In genomic region chr7:121313220-121313792, GRCh38 we compare ENCODE assay signal across 12 cellular contexts. TPM values are rescaled to one million over a fixed set of nuclear protein-coding genes. Genes with fewer than 3 reads are reported as not detected.
DNase-seq lines count a peak whose midpoint lies in the region; ATAC-seq and TF ChIP-seq lines count a peak whose summit lies in the region.
"Had no signal": no experiment of that assay in that cellular context is flagged by ENCODE, and none has a peak within 500 bp of the region (broad histone marks: within the 10 kb centered on the region; RNA-seq: fewer than 3 reads in every experiment).

No MANE protein-coding gene starts in this region.

- DNase-seq in LoVo (ENCODE audit: low spot score) (peak; percentile 74), endodermal cell (no peak), NAMALWA (ENCODE audit: low spot score) (no peak), MG63 (no peak)
- DNase-seq in activated naive CD4-positive, alpha-beta T cell treated with anti-CD3 and anti-CD28 coated beads, Interleukin-2, amount 50 U/mL, for 72 hours (ENCODE audit: low spot score in 2 of 2), result no peak
- DNase-seq: activated naive CD4-positive, alpha-beta T cell treated with anti-CD3 and anti-CD28 coated beads, Interleukin-2, amount 50 U/mL, for 16 hours; cortex of kidney; lower lobe of right lung; T-helper 17 cell had no signal

- WGBS in endodermal cell (ENCODE audit: insufficient coverage in 1 of 2, insufficient read length in 1 of 2), 2 experiments, result 89 to 100% methylated on average over 1 to 3 of the region's 3 CpGs

- peaks cover 14% of the 10 kb centered on the region for H3K9me3 Mint-ChIP-seq in endodermal cell
- H3K9me3 Mint-ChIP-seq in activated naive CD4-positive, alpha-beta T cell treated with anti-CD3 and anti-CD28 coated beads, Interleukin-2, amount 50 U/mL, for 72 hours, result peaks cover 0 to 3% of the 10 kb centered on the region in 2 donors

- no peaks in the 10 kb centered on the region for H3K36me3 ChIP-seq in endodermal cell (ENCODE audit: control insufficient read depth, insufficient read depth, low read length)
- no peaks in the 10 kb centered on the region for H3K36me3 ChIP-seq in subcutaneous abdominal adipose tissue (ENCODE audit: control insufficient read depth in 5 of 5, insufficient read depth in 5 of 5, low read length in 5 of 5)
- no peaks in the 10 kb centered on the region for H3K36me3 ChIP-seq in MG63
- H3K36me3 ChIP-seq: lower lobe of right lung had no signal

- no peaks in the 10 kb centered on the region for H3K4me1 ChIP-seq in endodermal cell (ENCODE audit: control insufficient read depth, insufficient read depth, low read length)
- peaks cover 0 to 15% (median 12%) of the 10 kb centered on the region in 5 donors for H3K4me1 ChIP-seq in subcutaneous abdominal adipose tissue (ENCODE audit: control insufficient read depth in 5 of 5, insufficient read depth in 5 of 5, low read length in 5 of 5)
- H3K4me1 ChIP-seq: lower lobe of right lung had no signal

- TF ChIP-seq CTCF in endodermal cell (conservative IDR thresholded peaks at IDR 0.05), result no peak

- no peaks in the 10 kb centered on the region for H3K27me3 ChIP-seq in endodermal cell (ENCODE audit: control insufficient read depth, insufficient read depth, low read length, poor library complexity, severe bottlenecking)
- H3K27me3 ChIP-seq in subcutaneous abdominal adipose tissue (ENCODE audit: control insufficient read depth in 5 of 5, insufficient read depth in 4 of 5, low read length in 5 of 5), result no peaks in the 10 kb centered on the region
- no peaks in the 10 kb centered on the region for H3K27me3 ChIP-seq in MG63

- ATAC-seq in GM19395 (IDR thresholded peaks at IDR 0.05; ENCODE audit: unreplicated experiment), result peak; percentile 4
- ATAC-seq in activated naive CD4-positive, alpha-beta T cell treated with anti-CD3 and anti-CD28 coated beads, Interleukin-2, amount 50 U/mL, for 72 hours, result no peak
- ATAC-seq: T-helper 17 cell had no signal

- H3K27me3 Mint-ChIP-seq in endodermal cell (ENCODE audit: insufficient read depth), result peaks cover 4% of the 10 kb centered on the region

- peak overlapping the region; percentile 1 for H3K27ac Mint-ChIP-seq in endodermal cell
- no peak overlapping the region for H3K27ac Mint-ChIP-seq in activated naive CD4-positive, alpha-beta T cell treated with anti-CD3 and anti-CD28 coated beads, Interleukin-2, amount 50 U/mL, for 72 hours
- H3K27ac Mint-ChIP-seq: T-helper 17 cell had no signal

- peaks cover 30% of the 10 kb centered on the region for H3K4me1 Mint-ChIP-seq in endodermal cell

- H3K27ac ChIP-seq in endodermal cell (ENCODE audit: low read depth, low read length) (no peak overlapping the region), subcutaneous abdominal adipose tissue (ENCODE audit: low read depth, low read length) (no peak overlapping the region)
- H3K27ac ChIP-seq: lower lobe of right lung had no signal

- H3K9me3 ChIP-seq in endodermal cell (ENCODE audit: control insufficient read depth, low read length), result peaks cover 9% of the 10 kb centered on the region
- H3K9me3 ChIP-seq in subcutaneous abdominal adipose tissue (ENCODE audit: control insufficient read depth in 5 of 5, low read length in 5 of 5), result peaks cover 0 to 3% (median 2%) of the 10 kb centered on the region in 5 donors
- no peaks in the 10 kb centered on the region for H3K9me3 ChIP-seq in MG63
- H3K9me3 ChIP-seq: lower lobe of right lung had no signal

- H3K36me3 Mint-ChIP-seq in endodermal cell (ENCODE audit: low read depth), result no peaks in the 10 kb centered on the region
- no peaks in the 10 kb centered on the region for H3K36me3 Mint-ChIP-seq in activated naive CD4-positive, alpha-beta T cell treated with anti-CD3 and anti-CD28 coated beads, Interleukin-2, amount 50 U/mL, for 72 hours

- no peak overlapping the region for H3K4me3 Mint-ChIP-seq in endodermal cell
- H3K4me3 Mint-ChIP-seq: T-helper 17 cell had no signal

- no peak overlapping the region for H3K9ac ChIP-seq in endodermal cell (ENCODE audit: extremely low read depth, low read length, poor library complexity, severe bottlenecking)
- H3K9ac ChIP-seq in subcutaneous abdominal adipose tissue (ENCODE audit: low read length in 5 of 5), result no peak overlapping the region

- peak overlapping the region; percentile 12 for H3K4me3 ChIP-seq in endodermal cell (ENCODE audit: low read length)
- H3K4me3 ChIP-seq in subcutaneous abdominal adipose tissue (ENCODE audit: low read depth in 1 of 5, low read length in 5 of 5), result peak overlapping the region in 3 of 5 donors; percentile 7 to 33 (median 13)
- no peak overlapping the region for H3K4me3 ChIP-seq in MG63
- H3K4me3 ChIP-seq: lower lobe of right lung had no signal

RNA-seq across cellular contexts. Expression of gene WNT16, which starts 15.5 kb away (rescaled TPM):
- under 1 TPM; 0.57 to 0.93 TPM for total RNA-seq in endodermal cell
- 0.18 TPM for polyA plus RNA-seq in endodermal cell (2013, experiment 1 of 2)
- not detected for polyA plus RNA-seq in endodermal cell (2013, experiment 2 of 2)
- total RNA-seq in activated naive CD4-positive, alpha-beta T cell treated with anti-CD3 and anti-CD28 coated beads, Interleukin-2, amount 50 U/mL, for 72 hours, result not detected
- total RNA-seq in MG63 (2014; rRNA removed; shearing (Covaris generic); ENCODE audit: low replicate concordance), result not detected in 2 replicates
- total RNA-seq: glomerular endothelial cell, lower lobe of right lung, T-helper 17 cell had no signal
